Comparison of ENCODE assay signal across 9 cellular contexts in the genomic region with DNA sequence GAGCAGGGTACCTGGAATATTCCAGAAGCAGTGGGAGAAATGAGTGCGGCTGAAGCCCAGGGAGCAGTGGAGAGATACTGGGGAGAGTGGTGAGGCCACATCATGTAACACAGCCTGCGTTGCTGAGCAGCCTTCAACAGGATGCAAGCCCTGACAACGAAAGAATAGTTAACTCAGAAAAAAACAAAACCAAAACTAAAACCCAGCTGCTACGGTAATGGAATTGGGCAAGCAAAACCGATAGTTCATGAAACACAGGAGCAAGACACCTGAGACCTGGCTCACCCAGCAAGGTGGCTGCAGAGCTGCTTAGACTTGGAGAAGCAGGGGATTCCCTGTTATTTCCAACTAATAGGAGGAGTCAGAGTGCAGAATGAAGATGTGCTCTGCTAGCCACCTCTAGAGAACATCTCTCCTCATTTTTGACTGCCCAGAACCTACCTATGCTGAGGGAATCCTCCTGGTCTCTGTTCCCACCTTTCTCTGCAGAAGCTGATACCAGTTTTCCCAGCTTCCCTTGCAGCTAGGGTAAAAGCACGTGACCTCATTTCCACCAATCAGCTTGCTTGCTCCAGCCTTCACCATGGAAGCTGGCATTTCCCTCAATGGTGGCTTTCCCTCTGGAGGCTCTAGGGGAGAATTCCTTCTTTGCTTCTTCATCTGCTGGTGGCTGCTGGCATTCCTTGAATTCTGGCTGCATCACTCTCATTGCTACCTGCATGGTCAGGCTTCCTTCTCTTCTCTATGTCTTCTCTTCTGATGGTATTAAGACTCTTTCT. TPM values are rescaled to one million over a fixed set of nuclear protein-coding genes. Genes with fewer than 3 reads are reported as not detected.
A peak's percentile ranks its signal among the peaks of the same experiment; 100 is the strongest.
DNase-seq lines count a peak whose midpoint lies in the region; ATAC-seq and TF ChIP-seq lines count a peak whose summit lies in the region.
"Had no signal": no experiment of that assay in that cellular context is flagged by ENCODE, and none has a peak within 500 bp of the region (broad histone marks: within the 10 kb centered on the region; RNA-seq: fewer than 3 reads in every experiment).

No MANE protein-coding gene starts in this region.

- no peaks in the 10 kb centered on the region for H3K4me1 ChIP-seq in body of pancreas

- no peaks in the 10 kb centered on the region for H3K36me3 ChIP-seq in body of pancreas (replicated peaks in 1 of 2; ENCODE audit: insufficient read depth in 1 of 2, low read depth in 2 of 2)
- H3K36me3 ChIP-seq: SJSA1 had no signal

- no peaks in the 10 kb centered on the region for H3K9me3 Mint-ChIP-seq in activated CD8-positive, alpha-beta T cell treated with anti-CD3 and anti-CD28 coated beads, Interleukin-2, amount 10 ng/mL, durations not matched to agents 7 days and 5 days (ENCODE audit: insufficient read depth)

- no peaks in the 10 kb centered on the region for H3K9me3 ChIP-seq in body of pancreas
- H3K9me3 ChIP-seq: SJSA1 had no signal

- no peaks in the 10 kb centered on the region for H3K36me3 Mint-ChIP-seq in activated CD8-positive, alpha-beta T cell treated with anti-CD3 and anti-CD28 coated beads, Interleukin-2, amount 10 ng/mL, durations not matched to agents 7 days and 5 days (ENCODE audit: low read depth)

- DNase-seq in activated CD8-positive, alpha-beta T cell treated with anti-CD3 and anti-CD28 coated beads, Interleukin-2, amount 10 ng/mL, durations not matched to agents 7 days and 5 days, result peak; percentile 68
- peak; percentile 8 for DNase-seq in stimulated activated CD4-positive, alpha-beta T cell treated with anti-CD3 and anti-CD28 coated beads, Interleukin-4, amount 100 ng/mL, for 1 hour
- DNase-seq in left lobe of liver (ENCODE audit: low spot score), result no peak
- no peak for DNase-seq in omental fat pad (ENCODE audit: low spot score)
- no peak for DNase-seq in HT-29 (ENCODE audit: low spot score)
- DNase-seq in body of pancreas, result no peak

- CTCF ChIA-PET in activated CD8-positive, alpha-beta T cell treated with anti-CD3 and anti-CD28 coated beads, Interleukin-2, amount 10 ng/mL, durations not matched to agents 7 days and 5 days (lab: Charles Lee), result interaction anchor here (0.7 to 1.5 kb wide), 4 partner anchors 11 to 49 kb away, joined by 3 to 5 read pairs (median 3); no protein-coding TSS in a partner anchor

- no peak overlapping the region for H3K4me3 ChIP-seq in body of pancreas
- H3K4me3 ChIP-seq: SJSA1 had no signal

- H3K27ac Mint-ChIP-seq in activated CD8-positive, alpha-beta T cell treated with anti-CD3 and anti-CD28 coated beads, Interleukin-2, amount 10 ng/mL, durations not matched to agents 7 days and 5 days, result peak overlapping the region; percentile 87

- POLR2A ChIA-PET in activated CD8-positive, alpha-beta T cell treated with anti-CD3 and anti-CD28 coated beads, Interleukin-2, amount 10 ng/mL, durations not matched to agents 7 days and 5 days (lab: Charles Lee), result interaction anchor here (0.6 kb wide), 1 partner anchor 1642 kb away, joined by 3 read pairs; no protein-coding TSS in a partner anchor

- intact Hi-C loops in body of pancreas (cut with DNase I), result no loop called here

- no peak for TF ChIP-seq CTCF in omental fat pad (IDR thresholded peaks at IDR 0.05)
- TF ChIP-seq CTCF in body of pancreas (IDR thresholded peaks at IDR 0.05), result no peak

- WGBS in body of pancreas, 2 donors, result 60 to 65% methylated on average over 6 of the region's 6 CpGs

- no peak overlapping the region for H3K27ac ChIP-seq in body of pancreas
- H3K27ac ChIP-seq: SJSA1 had no signal

- peak overlapping the region; percentile 75 for H3K4me3 Mint-ChIP-seq in activated CD8-positive, alpha-beta T cell treated with anti-CD3 and anti-CD28 coated beads, Interleukin-2, amount 10 ng/mL, durations not matched to agents 7 days and 5 days

- no peak for TF ChIP-seq POLR2A in body of pancreas (IDR thresholded peaks at IDR 0.05)

- H3K4me1 Mint-ChIP-seq in activated CD8-positive, alpha-beta T cell treated with anti-CD3 and anti-CD28 coated beads, Interleukin-2, amount 10 ng/mL, durations not matched to agents 7 days and 5 days (ENCODE audit: low read depth), result peaks cover 22% of the 10 kb centered on the region

- H3K27me3 Mint-ChIP-seq in activated CD8-positive, alpha-beta T cell treated with anti-CD3 and anti-CD28 coated beads, Interleukin-2, amount 10 ng/mL, durations not matched to agents 7 days and 5 days (ENCODE audit: low read depth), result no peaks in the 10 kb centered on the region

- ATAC-seq in GM19328 (IDR thresholded peaks at IDR 0.05; ENCODE audit: unreplicated experiment) (peak; percentile 50), HG03045 (IDR thresholded peaks at IDR 0.05; ENCODE audit: unreplicated experiment) (peak; percentile 73), left lobe of liver (no peak), omental fat pad (ENCODE audit: low FRiP score) (no peak), body of pancreas (no peak)
- ATAC-seq in activated CD8-positive, alpha-beta T cell treated with anti-CD3 and anti-CD28 coated beads, Interleukin-2, amount 10 ng/mL, durations not matched to agents 7 days and 5 days, result peak; percentile 95

- no peaks in the 10 kb centered on the region for H3K27me3 ChIP-seq in body of pancreas
- H3K27me3 ChIP-seq: SJSA1 had no signal

RNA-seq across cellular contexts. Expression of gene XYLT1, which starts 59.4 kb away (rescaled TPM):
- total RNA-seq in activated CD8-positive, alpha-beta T cell treated with anti-CD3 and anti-CD28 coated beads, Interleukin-2, amount 10 ng/mL, durations not matched to agents 7 days and 5 days, result 10 to 100 TPM; 59.4 to 60.4 TPM
- total RNA-seq in left lobe of liver (0.45 TPM), omental fat pad (10 to 100 TPM; 20.0 to 43.0 (median 27.4) TPM), body of pancreas (10 to 100 TPM in 1 of 2 donors, 1 to 10 TPM in 1; 6.0 to 15.2 TPM)
- 0.10 and 0.38 TPM in 2 replicates for total RNA-seq in HT-29 (2014; rRNA removed; shearing (Covaris generic))

Comparison
In these comparisons a context has a peak if more than half of its experiments do, and no peak if none do; other contexts are left out.
1. ATAC-seq: peak in GM19328 (single experiment), HG03045 (single experiment) and activated CD8-positive, alpha-beta T cell treated with anti-CD3 and anti-CD28 coated beads, Interleukin-2, amount 10 ng/mL, durations not matched to agents 7 days and 5 days (single experiment); none in left lobe of liver (single experiment), omental fat pad (single experiment) and body of pancreas (single experiment).
2. DNase-seq: peak in activated CD8-positive, alpha-beta T cell treated with anti-CD3 and anti-CD28 coated beads, Interleukin-2, amount 10 ng/mL, durations not matched to agents 7 days and 5 days (single experiment) and stimulated activated CD4-positive, alpha-beta T cell treated with anti-CD3 and anti-CD28 coated beads, Interleukin-4, amount 100 ng/mL, for 1 hour (single experiment); none in left lobe of liver (single experiment), omental fat pad (single experiment), HT-29 (single experiment) and body of pancreas (0 of 4).